ENCODE assay signal across 26 cellular contexts in the genomic region with DNA sequence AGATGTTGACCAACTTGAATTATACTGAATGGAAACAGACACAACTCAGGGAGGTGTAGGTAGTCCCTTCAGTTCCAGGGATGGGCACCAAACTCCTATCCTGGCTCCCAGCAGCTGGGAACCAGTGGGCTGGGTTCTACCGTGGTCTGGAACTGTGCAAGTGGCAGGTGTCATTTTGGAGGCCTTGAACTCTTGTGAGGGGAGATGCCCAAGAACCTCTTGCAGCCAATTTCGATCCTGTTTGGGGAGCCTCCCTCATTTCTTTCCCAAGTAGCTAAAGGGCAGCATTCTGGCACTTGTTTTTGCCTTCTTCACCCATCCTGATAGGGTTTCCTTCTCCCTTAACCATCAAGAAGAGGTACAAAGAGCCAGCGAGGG.
"Had no signal": no experiment of that assay in that cellular context is flagged by ENCODE, and none has a peak within 500 bp of the region (broad histone marks: within the 10 kb centered on the region; RNA-seq: fewer than 3 reads in every experiment).

No MANE protein-coding gene starts in this region.

- H3K4me3 ChIP-seq: esophagus squamous epithelium, gastrocnemius medialis, hepatocyte, left ventricle myocardium inferior, lower lobe of right lung, mucosa of descending colon had no signal

- H3K9me3 ChIP-seq: esophagus squamous epithelium, gastrocnemius medialis, left ventricle myocardium inferior, lower lobe of right lung, mucosa of descending colon had no signal

- H3K4me1 Mint-ChIP-seq: endodermal cell, immature natural killer cell, mesothelial cell of epicardium had no signal

- H3K27me3 ChIP-seq: esophagus squamous epithelium, gastrocnemius medialis, hepatocyte had no signal

- H3K36me3 ChIP-seq: esophagus squamous epithelium, gastrocnemius medialis, left ventricle myocardium inferior, lower lobe of right lung had no signal

- ATAC-seq: effector memory CD8-positive, alpha-beta T cell; esophagus mucosa; left colon; left lobe of liver; lower lobe of right lung; mucosa of descending colon had no signal

- H3K4me1 ChIP-seq: esophagus squamous epithelium, left ventricle myocardium inferior, lower lobe of right lung had no signal

- H3K36me3 Mint-ChIP-seq: immature natural killer cell, mesothelial cell of epicardium had no signal

- DNase-seq: cortex of kidney; effector CD8-positive, alpha-beta T cell; effector memory CD8-positive, alpha-beta T cell; endodermal cell; erythroblast; esophagus squamous epithelium; foreskin fibroblast; foreskin melanocyte; glutamatergic neuron; hypothalamus; immature natural killer cell; islet precursor cell; kidney; kidney glomerular epithelial cell; left colon; left ventricle myocardium inferior; lower lobe of right lung; mesenchymal stem cell; mucosa of descending colon had no signal

- H3K4me3 Mint-ChIP-seq: dendritic cell treated with granulocyte-macrophage colony-stimulating factor and Interleukin-4, amounts not matched to agents 40 ng/mL and 50 ng/mL, for 4 days; effector memory CD8-positive, alpha-beta T cell; endodermal cell; immature natural killer cell; mesothelial cell of epicardium had no signal

- H3K27me3 Mint-ChIP-seq: dendritic cell treated with granulocyte-macrophage colony-stimulating factor and Interleukin-4, amounts not matched to agents 40 ng/mL and 50 ng/mL, for 4 days; effector memory CD8-positive, alpha-beta T cell had no signal

- H3K9me3 Mint-ChIP-seq: dendritic cell treated with granulocyte-macrophage colony-stimulating factor and Interleukin-4, amounts not matched to agents 40 ng/mL and 50 ng/mL, for 4 days; effector memory CD8-positive, alpha-beta T cell had no signal

- H3K27ac Mint-ChIP-seq: dendritic cell treated with granulocyte-macrophage colony-stimulating factor and Interleukin-4, amounts not matched to agents 40 ng/mL and 50 ng/mL, for 4 days; effector memory CD8-positive, alpha-beta T cell; endodermal cell; immature natural killer cell; mesothelial cell of epicardium had no signal

- H3K27ac ChIP-seq: epithelial cell of prostate, esophagus squamous epithelium, gastrocnemius medialis, hepatocyte, left ventricle myocardium inferior, lower lobe of right lung had no signal
